Comparison of ENCODE assay signal across 7 cellular contexts in genomic region chr6:145756170-145756662, GRCh38. TPM values are rescaled to one million over a fixed set of nuclear protein-coding genes. Genes with fewer than 3 reads are reported as not detected.
A peak's percentile ranks its signal among the peaks of the same experiment; 100 is the strongest.
DNase-seq lines count a peak whose midpoint lies in the region; ATAC-seq and TF ChIP-seq lines count a peak whose summit lies in the region.

No MANE protein-coding gene starts in this region.

- ATAC-seq in gastrocnemius medialis (peak; percentile 36 to 62), HG02870 (IDR thresholded peaks at IDR 0.05; ENCODE audit: unreplicated experiment) (no peak)

- H3K36me3 ChIP-seq in gastrocnemius medialis, result no peaks in the 10 kb centered on the region

- no peaks in the 10 kb centered on the region for H3K9me3 ChIP-seq in gastrocnemius medialis

- no peak overlapping the region for H3K27ac ChIP-seq in gastrocnemius medialis

- intact Hi-C loops in gastrocnemius medialis (cut with DNase I; ENCODE audit: low total_unique reads), result no loop called here

- TF ChIP-seq POLR2A in gastrocnemius medialis (IDR thresholded peaks at IDR 0.05), result no peak

- no peak overlapping the region for H3K4me3 ChIP-seq in gastrocnemius medialis

- TF ChIP-seq CTCF in gastrocnemius medialis (IDR thresholded peaks at IDR 0.05 in 4 of 5, conservative IDR thresholded peaks at IDR 0.05 in 1 of 5), result no peak

- no peaks in the 10 kb centered on the region for H3K27me3 ChIP-seq in gastrocnemius medialis

- DNase-seq in H4 (ENCODE audit: low spot score) (peak; percentile 71), NCI-H82 (lab: John Stamatoyannopoulos, UW) (peak; percentile 73), epidermal melanocyte (ENCODE audit: insufficient read length, low spot score) (peak; percentile 25), gastrocnemius medialis (peak in 1 of 2 donors; percentile 50), COLO668 (lab: John Stamatoyannopoulos, UW; ENCODE audit: unreplicated experiment) (no peak)
- no peak for DNase-seq in activated CD4-positive, CD25-positive, alpha-beta regulatory T cell treated with anti-CD3 and anti-CD28 coated beads, Interleukin-2, amount 50 U/mL, for 72 hours

- in situ Hi-C loops in gastrocnemius medialis (cut with MboI; ENCODE audit: low sequenced_read_pairs in 4 of 4), result no loop called here

- no peaks in the 10 kb centered on the region for H3K4me1 ChIP-seq in gastrocnemius medialis

RNA-seq across cellular contexts. Expression of gene EPM2A, which starts 20.9 kb away (rescaled TPM):
- 6.9 and 8.4 TPM in 2 replicates for total RNA-seq in H4 (2014; rRNA removed; shearing (Covaris generic))
- 10 to 100 TPM; 51.9 to 100.0 (median 68.2) TPM for total RNA-seq in gastrocnemius medialis

RNA-seq across cellular contexts. Expression of gene FBXO30, which starts 58.4 kb away (rescaled TPM):
- 3.3 and 5.5 TPM in 2 replicates for total RNA-seq in H4 (2014; rRNA removed; shearing (Covaris generic))
- 10 to 100 TPM in 3 of 4 donors, 1 to 10 TPM in 1; 8.6 to 38.3 (median 17.7) TPM for total RNA-seq in gastrocnemius medialis

Comparison
In these comparisons a context has a peak if more than half of its experiments do, and no peak if none do; other contexts are left out.
1. DNase-seq: peak in H4 (single experiment), NCI-H82 (single experiment) and epidermal melanocyte (single experiment); none in COLO668 (single experiment) and activated CD4-positive, CD25-positive, alpha-beta regulatory T cell treated with anti-CD3 and anti-CD28 coated beads, Interleukin-2, amount 50 U/mL, for 72 hours (single experiment).